ENCODE assay signal across 1 cellular context in the genomic region with DNA sequence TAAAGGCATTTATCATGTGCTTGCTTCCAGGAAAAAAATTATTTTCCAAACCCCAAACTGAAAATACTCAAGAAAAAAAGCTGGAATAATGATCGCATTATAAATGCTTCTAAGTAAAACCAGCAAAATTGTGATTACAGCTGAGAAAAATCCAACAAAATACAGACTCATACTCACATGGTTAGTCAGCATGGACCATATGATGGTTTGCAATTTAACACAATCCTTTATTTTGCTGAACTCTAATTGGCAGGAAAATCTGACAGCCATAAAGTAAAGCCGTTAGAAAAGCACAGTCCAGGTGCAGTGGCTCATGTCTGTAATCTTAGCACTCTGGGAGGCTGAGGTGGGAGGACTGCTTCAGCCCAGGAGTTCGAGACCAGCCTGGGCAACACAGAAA.
TF ChIP-seq lines count a peak whose summit lies in the region.

No MANE protein-coding gene starts in this region.

TF ChIP-seq in SK-N-SH treated with all-trans-retinoic acid at 6 μM for 48 hours, 23 proteins besides CTCF, POLR2A, EP300 and RAD21 (continued from another document):
- TF ChIP-seq PATZ1 (CRISPR knock-in tag; IDR thresholded peaks at IDR 0.05; ENCODE audit: borderline replicate concordance) (no peak), SNAI2 (CRISPR knock-in tag; IDR thresholded peaks at IDR 0.05) (no peak)
